In genomic region chr9:23232831-23233230, GRCh38 we compare ENCODE assay signal across 3 cellular contexts.
TF ChIP-seq lines count a peak whose summit lies in the region.

No MANE protein-coding gene starts in this region.

TF ChIP-seq in GM23338, 12 proteins besides CTCF, POLR2A, EP300 and RAD21 (continues in another document):
- TF ChIP-seq EZH2phosphoT487 (IDR thresholded peaks at IDR 0.05; ENCODE audit: unreplicated experiment) (no peak), EZH2 (IDR thresholded peaks at IDR 0.05; ENCODE audit: low read depth, unreplicated experiment) (no peak), ZNF114 (CRISPR knock-in tag; IDR thresholded peaks at IDR 0.05) (no peak), ETS1 (IDR thresholded peaks at IDR 0.05) (no peak)
- TF ChIP-seq, protein P1, sequence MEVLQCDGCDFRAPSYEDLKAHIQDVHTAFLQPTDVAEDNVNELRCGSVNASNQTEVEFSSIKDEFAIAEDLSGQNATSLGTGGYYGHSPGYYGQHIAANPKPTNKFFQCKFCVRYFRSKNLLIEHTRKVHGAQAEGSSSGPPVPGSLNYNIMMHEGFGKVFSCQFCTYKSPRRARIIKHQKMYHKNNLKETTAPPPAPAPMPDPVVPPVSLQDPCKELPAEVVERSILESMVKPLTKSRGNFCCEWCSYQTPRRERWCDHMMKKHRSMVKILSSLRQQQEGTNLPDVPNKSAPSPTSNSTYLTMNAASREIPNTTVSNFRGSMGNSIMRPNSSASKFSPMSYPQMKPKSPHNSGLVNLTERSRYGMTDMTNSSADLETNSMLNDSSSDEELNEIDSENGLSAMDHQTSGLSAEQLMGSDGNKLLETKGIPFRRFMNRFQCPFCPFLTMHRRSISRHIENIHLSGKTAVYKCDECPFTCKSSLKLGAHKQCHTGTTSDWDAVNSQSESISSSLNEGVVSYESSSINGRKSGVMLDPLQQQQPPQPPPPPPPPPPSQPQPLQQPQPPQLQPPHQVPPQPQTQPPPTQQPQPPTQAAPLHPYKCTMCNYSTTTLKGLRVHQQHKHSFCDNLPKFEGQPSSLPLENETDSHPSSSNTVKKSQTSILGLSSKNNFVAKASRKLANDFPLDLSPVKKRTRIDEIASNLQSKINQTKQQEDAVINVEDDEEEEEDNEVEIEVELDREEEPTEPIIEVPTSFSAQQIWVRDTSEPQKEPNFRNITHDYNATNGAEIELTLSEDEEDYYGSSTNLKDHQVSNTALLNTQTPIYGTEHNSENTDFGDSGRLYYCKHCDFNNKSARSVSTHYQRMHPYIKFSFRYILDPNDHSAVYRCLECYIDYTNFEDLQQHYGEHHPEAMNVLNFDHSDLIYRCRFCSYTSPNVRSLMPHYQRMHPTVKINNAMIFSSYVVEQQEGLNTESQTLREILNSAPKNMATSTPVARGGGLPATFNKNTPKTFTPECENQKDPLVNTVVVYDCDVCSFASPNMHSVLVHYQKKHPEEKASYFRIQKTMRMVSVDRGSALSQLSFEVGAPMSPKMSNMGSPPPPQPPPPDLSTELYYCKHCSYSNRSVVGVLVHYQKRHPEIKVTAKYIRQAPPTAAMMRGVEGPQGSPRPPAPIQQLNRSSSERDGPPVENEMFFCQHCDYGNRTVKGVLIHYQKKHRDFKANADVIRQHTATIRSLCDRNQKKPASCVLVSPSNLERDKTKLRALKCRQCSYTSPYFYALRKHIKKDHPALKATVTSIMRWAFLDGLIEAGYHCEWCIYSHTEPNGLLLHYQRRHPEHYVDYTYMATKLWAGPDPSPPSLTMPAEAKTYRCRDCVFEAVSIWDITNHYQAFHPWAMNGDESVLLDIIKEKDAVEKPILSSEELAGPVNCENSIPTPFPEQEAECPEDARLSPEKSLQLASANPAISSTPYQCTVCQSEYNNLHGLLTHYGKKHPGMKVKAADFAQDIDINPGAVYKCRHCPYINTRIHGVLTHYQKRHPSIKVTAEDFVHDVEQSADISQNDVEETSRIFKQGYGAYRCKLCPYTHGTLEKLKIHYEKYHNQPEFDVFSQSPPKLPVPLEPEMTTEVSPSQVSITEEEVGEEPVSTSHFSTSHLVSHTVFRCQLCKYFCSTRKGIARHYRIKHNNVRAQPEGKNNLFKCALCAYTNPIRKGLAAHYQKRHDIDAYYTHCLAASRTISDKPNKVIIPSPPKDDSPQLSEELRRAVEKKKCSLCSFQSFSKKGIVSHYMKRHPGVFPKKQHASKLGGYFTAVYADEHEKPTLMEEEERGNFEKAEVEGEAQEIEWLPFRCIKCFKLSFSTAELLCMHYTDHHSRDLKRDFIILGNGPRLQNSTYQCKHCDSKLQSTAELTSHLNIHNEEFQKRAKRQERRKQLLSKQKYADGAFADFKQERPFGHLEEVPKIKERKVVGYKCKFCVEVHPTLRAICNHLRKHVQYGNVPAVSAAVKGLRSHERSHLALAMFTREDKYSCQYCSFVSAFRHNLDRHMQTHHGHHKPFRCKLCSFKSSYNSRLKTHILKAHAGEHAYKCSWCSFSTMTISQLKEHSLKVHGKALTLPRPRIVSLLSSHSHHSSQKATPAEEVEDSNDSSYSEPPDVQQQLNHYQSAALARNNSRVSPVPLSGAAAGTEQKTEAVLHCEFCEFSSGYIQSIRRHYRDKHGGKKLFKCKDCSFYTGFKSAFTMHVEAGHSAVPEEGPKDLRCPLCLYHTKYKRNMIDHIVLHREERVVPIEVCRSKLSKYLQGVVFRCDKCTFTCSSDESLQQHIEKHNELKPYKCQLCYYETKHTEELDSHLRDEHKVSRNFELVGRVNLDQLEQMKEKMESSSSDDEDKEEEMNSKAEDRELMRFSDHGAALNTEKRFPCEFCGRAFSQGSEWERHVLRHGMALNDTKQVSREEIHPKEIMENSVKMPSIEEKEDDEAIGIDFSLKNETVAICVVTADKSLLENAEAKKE (CRISPR knock-in tag; IDR thresholded peaks at IDR 0.05) = no peak

TF ChIP-seq in H1, 55 proteins besides CTCF, POLR2A, EP300 and RAD21:
- TF ChIP-seq TBP (IDR thresholded peaks at IDR 0.05; ENCODE audit: low read depth, low read length) = no peak
- no peak for TF ChIP-seq SIX5 (IDR thresholded peaks at IDR 0.05; ENCODE audit: low read depth, low read length)
- TF ChIP-seq BCL11A (IDR thresholded peaks at IDR 0.05; ENCODE audit: low read depth in 2 of 2, low read length in 2 of 2) = no peak
- TF ChIP-seq GTF2F1 (IDR thresholded peaks at IDR 0.05; ENCODE audit: borderline replicate concordance, low read depth, low read length) = no peak
- TF ChIP-seq BRCA1 (IDR thresholded peaks at IDR 0.05; ENCODE audit: low read depth, low read length) = no peak
- no peak for TF ChIP-seq MAFK (IDR thresholded peaks at IDR 0.05; ENCODE audit: low read depth, low read length)
- TF ChIP-seq SP2 (IDR thresholded peaks at IDR 0.05; ENCODE audit: low read length) = no peak
- no peak for TF ChIP-seq MAX (IDR thresholded peaks at IDR 0.05)

TF ChIP-seq in GM12891, 5 proteins besides CTCF, POLR2A, EP300 and RAD21:
- TF ChIP-seq TAF1 (IDR thresholded peaks at IDR 0.05; ENCODE audit: low read depth, low read length) (no peak), SPI1 (IDR thresholded peaks at IDR 0.05; ENCODE audit: low read depth, low read length) (no peak), POLR2AphosphoS5 (IDR thresholded peaks at IDR 0.05; ENCODE audit: low read depth, low read length) (no peak), PAX5 (IDR thresholded peaks at IDR 0.05; ENCODE audit: insufficient read depth, low read length, severe bottlenecking) (no peak), POU2F2 (IDR thresholded peaks at IDR 0.05; ENCODE audit: low read depth, low read length) (no peak)
